Comparison of ENCODE assay signal across 28 cellular contexts in genomic region chr1:212634252-212634651, GRCh38.
"Had no signal": no experiment of that assay in that cellular context is flagged by ENCODE, and none has a peak within 500 bp of the region (broad histone marks: within the 10 kb centered on the region; RNA-seq: fewer than 3 reads in every experiment).

No MANE protein-coding gene starts in this region.

- H3K27ac ChIP-seq: body of pancreas, breast epithelium, VCaP had no signal

- FAIRE-seq: astrocyte had no signal

- H3K4me1 ChIP-seq: breast epithelium had no signal

- H3K9me3 Mint-ChIP-seq: activated B cell treated with CpG ODN at 0.5 μM for 24 hours had no signal

- H3K27me3 ChIP-seq: adrenal gland, body of pancreas, breast epithelium had no signal

- H3K9me3 ChIP-seq: adrenal gland, body of pancreas, breast epithelium had no signal

- H3K4me3 Mint-ChIP-seq: activated B cell treated with CpG ODN at 0.5 μM for 24 hours; activated CD4-positive, alpha-beta memory T cell treated with anti-CD3 and anti-CD28 coated beads for 36 hours; activated naive CD4-positive, alpha-beta T cell treated with anti-CD3 and anti-CD28 coated beads for 36 hours; activated T-cell treated with anti-CD3 and anti-CD28 coated beads, Interleukin-2, amount 50 U/mL, for 24 hours had no signal

- H3K4me3 ChIP-seq: adrenal gland, body of pancreas, breast epithelium had no signal

- ATAC-seq: body of pancreas had no signal

- H3K27ac Mint-ChIP-seq: activated naive CD4-positive, alpha-beta T cell treated with anti-CD3 and anti-CD28 coated beads for 36 hours; activated T-cell treated with anti-CD3 and anti-CD28 coated beads, Interleukin-2, amount 50 U/mL, for 24 hours had no signal

- H3K36me3 ChIP-seq: adrenal gland, breast epithelium had no signal

- DNase-seq: activated B cell treated with CpG ODN at 0.5 μM for 24 hours; activated CD4-positive, alpha-beta memory T cell treated with anti-CD3 and anti-CD28 coated beads for 36 hours; activated CD4-positive, alpha-beta T cell treated with anti-CD3 and anti-CD28 coated beads for 4 hours; activated CD4-positive, alpha-beta T cell treated with anti-CD3 and anti-CD28 coated beads, Interleukin-2, amount 50 U/mL, for 1 hour; activated CD4-positive, CD25-positive, alpha-beta regulatory T cell treated with anti-CD3 and anti-CD28 coated beads, Interleukin-2, amount 50 U/mL, for 72 hours; activated gamma-delta T cell; activated naive CD4-positive, alpha-beta T cell treated with anti-CD3 and anti-CD28 coated beads for 36 hours; activated T-cell treated with anti-CD3 and anti-CD28 coated beads, Interleukin-2, amount 50 U/mL, for 24 hours; adrenal gland; body of pancreas; NCI-H1048; NCI-H1105 treated with DMSO at 0.1 percent for 48 hours; NCI-H1436; NCI-H1694; NCI-H1930; NCI-H2081 treated with DMSO at 0.1 percent for 48 hours; NCI-H226; NCI-H446 treated with DMSO at 0.1 percent for 48 hours; NCI-H524; NCI-H69; Right ventricle myocardium superior; SW 1271; T-helper 1 cell; T-helper 2 cell; T-helper 9 cell had no signal
